ENCODE assay signal across 28 cellular contexts in the genomic region with DNA sequence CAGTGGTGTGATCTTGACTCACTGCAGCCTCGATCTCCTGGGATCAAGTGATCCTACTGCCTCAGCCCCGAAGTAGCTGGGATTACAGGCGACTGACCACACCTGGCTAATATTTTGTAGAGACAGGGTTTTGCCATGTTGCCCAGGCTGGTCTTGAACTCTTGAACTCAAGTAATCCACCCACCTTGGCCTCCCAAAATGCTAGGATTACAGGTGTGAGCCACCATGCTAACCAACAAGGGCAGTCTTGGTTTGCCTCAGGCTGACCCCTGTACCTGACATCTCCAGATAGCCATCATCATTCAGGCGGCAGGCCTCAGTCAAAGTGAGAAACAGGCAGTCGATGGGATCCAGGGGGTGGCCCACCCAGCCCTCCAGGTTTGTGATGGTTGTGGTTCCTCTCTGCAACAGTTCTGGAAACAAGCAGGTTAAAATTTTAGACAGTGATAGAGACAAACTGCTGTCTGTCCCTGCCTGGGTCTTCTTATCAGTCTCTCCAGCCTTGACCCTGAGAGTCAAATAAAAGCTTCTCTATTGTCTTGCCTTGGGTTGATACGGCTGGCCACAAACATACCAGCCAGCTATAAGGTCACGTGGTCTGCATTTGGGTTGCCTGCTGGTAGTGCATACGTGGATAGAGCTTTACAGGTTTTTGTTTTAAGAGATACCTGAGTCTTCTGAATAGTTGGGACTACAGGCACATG.
"Had no signal": no experiment of that assay in that cellular context is flagged by ENCODE, and none has a peak within 500 bp of the region (broad histone marks: within the 10 kb centered on the region; RNA-seq: fewer than 3 reads in every experiment).

No MANE protein-coding gene starts in this region.

- H3K36me3 ChIP-seq: brain microvascular endothelial cell, MG63, SJSA1 had no signal

- H3K9me3 ChIP-seq: MG63, SJSA1 had no signal

- DNase-seq: activated CD4-positive, alpha-beta T cell treated with anti-CD3 and anti-CD28 coated beads for 4 hours; activated CD8-positive, alpha-beta memory T cell treated with anti-CD3 and anti-CD28 coated beads, Interleukin-2, amount 50 U/mL, for 48 hours; activated CD8-positive, alpha-beta T cell treated with anti-CD3 and anti-CD28 coated beads, Interleukin-2, amount 10 ng/mL, durations not matched to agents 7 days and 5 days; activated effector memory CD4-positive, alpha-beta T cell treated with Interleukin-2 at 50 U/mL for 16 hours; activated naive CD4-positive, alpha-beta T cell treated with Interleukin-2 at 50 U/mL for 16 hours; activated naive CD8-positive, alpha-beta T cell treated with anti-CD3 and anti-CD28 coated beads, Interleukin-2, amount 50 U/mL, for 24 hours; activated T-cell treated with anti-CD3 and anti-CD28 coated beads, Interleukin-2, amount 50 U/mL, for 1 hour; brain microvascular endothelial cell; cerebellar nuclear complex; MG63; MV-4-11; NCI-H1092 treated with DMSO at 0.1 percent for 48 hours; NCI-H1436; NCI-H1694 treated with DMSO at 0.1 percent for 48 hours; NCI-H2081; NCI-H510A treated with DMSO at 0.1 percent for 48 hours; NCI-H69; NK-92 treated with Interleukin-12 subunit alpha and Interleukin-12 subunit beta, amount 100 ng/mL, for 24 hours; PC-3; SHP77; SW 1271 had no signal

- H3K27ac ChIP-seq: brain microvascular endothelial cell, KMS-11, SJSA1 had no signal

- H3K4me1 ChIP-seq: SJSA1 had no signal

- ATAC-seq: activated CD4-positive, CD25-positive, alpha-beta regulatory T cell treated with anti-CD3 and anti-CD28 coated beads, Interleukin-2, amount 50 U/mL, for 24 hours; activated CD8-positive, alpha-beta T cell treated with anti-CD3 and anti-CD28 coated beads, Interleukin-2, amount 10 ng/mL, durations not matched to agents 7 days and 5 days; activated naive CD4-positive, alpha-beta T cell treated with anti-CD3 and anti-CD28 coated beads, Interleukin-2, amount 50 U/mL, for 72 hours; activated naive CD8-positive, alpha-beta T cell treated with anti-CD3 and anti-CD28 coated beads, Interleukin-2, amount 50 U/mL, for 24 hours; PC-3; SK-N-SH treated with all-trans-retinoic acid at 6 μM for 48 hours had no signal

- H3K27me3 ChIP-seq: brain microvascular endothelial cell, MG63 had no signal

- FAIRE-seq: RCC 7860, TTC549 had no signal

- H3K4me2 ChIP-seq: KMS-11 had no signal

- H3K9ac ChIP-seq: KMS-11 had no signal

- H3K4me3 ChIP-seq: MG63, SJSA1 had no signal
